8 cellular contexts compared by ENCODE assay signal in genomic region chr15:34753236-34753894, GRCh38. TPM values are rescaled to one million over a fixed set of nuclear protein-coding genes. Genes with fewer than 3 reads are reported as not detected.
A peak's percentile ranks its signal among the peaks of the same experiment; 100 is the strongest.
DNase-seq lines count a peak whose midpoint lies in the region; ATAC-seq and TF ChIP-seq lines count a peak whose summit lies in the region.

No MANE protein-coding gene starts in this region.

- no peaks in the 10 kb centered on the region for H3K9me3 Mint-ChIP-seq in GM23338
- H3K9me3 Mint-ChIP-seq in nephron, result no peaks in the 10 kb centered on the region
- no peaks in the 10 kb centered on the region for H3K9me3 Mint-ChIP-seq in activated naive CD8-positive, alpha-beta T cell treated with anti-CD3 and anti-CD28 coated beads for 36 hours

- ATAC-seq in GM23338 (peak; percentile 58), lower lobe of right lung (no peak)

- H3K4me3 Mint-ChIP-seq in GM23338 (peak overlapping the region; percentile 56; the same call in 2 of the 3 replicates), nephron (peak overlapping the region; percentile 22 to 84 (median 40))
- no peak overlapping the region for H3K4me3 Mint-ChIP-seq in activated naive CD8-positive, alpha-beta T cell treated with anti-CD3 and anti-CD28 coated beads for 36 hours

- peak overlapping the region; percentile 97 for H3K4me2 ChIP-seq in GM23338

- peaks cover 5% of the 10 kb centered on the region; the same call in 1 of the 2 replicates for H4K20me1 ChIP-seq in GM23338 (replicated peaks; ENCODE audit: insufficient read depth)

- DNase-seq in GM23338 (ENCODE audit: low spot score) (peak; percentile 94), OCI-M1 (lab: John Stamatoyannopoulos, UW) (peak; percentile 35), epidermal melanocyte (ENCODE audit: insufficient read length, low spot score) (peak; percentile 49), SW 1271 (lab: John Stamatoyannopoulos, UW) (no peak), lower lobe of right lung (no peak)
- no peak for DNase-seq in activated naive CD8-positive, alpha-beta T cell treated with anti-CD3 and anti-CD28 coated beads for 36 hours
- no peak for DNase-seq in stimulated activated CD4-positive, alpha-beta T cell treated with anti-CD3 and anti-CD28 coated beads, Interleukin-2, amount 100 ng/mL, for 48 hours

- H3K4me3 ChIP-seq in GM23338 (peak overlapping the region; percentile 83; the same call in 1 of the 2 replicates), lower lobe of right lung (no peak overlapping the region)

- H3K27me3 ChIP-seq in GM23338 (ENCODE audit: insufficient read depth) (peaks cover 54% of the 10 kb centered on the region), lower lobe of right lung (ENCODE audit: low read depth) (peaks cover 61% of the 10 kb centered on the region)

- H3K79me2 ChIP-seq in GM23338 (replicated peaks; ENCODE audit: insufficient read depth), result no peaks in the 10 kb centered on the region

- no peak overlapping the region for H3K27ac Mint-ChIP-seq in GM23338
- no peak overlapping the region for H3K27ac Mint-ChIP-seq in nephron
- H3K27ac Mint-ChIP-seq in activated naive CD8-positive, alpha-beta T cell treated with anti-CD3 and anti-CD28 coated beads for 36 hours, result no peak overlapping the region

- intact Hi-C loops in lower lobe of right lung (cut with DNase I), result no loop called here

- no peaks in the 10 kb centered on the region for H3K36me3 ChIP-seq in GM23338 (ENCODE audit: insufficient read depth)
- H3K36me3 ChIP-seq in lower lobe of right lung, result no peaks in the 10 kb centered on the region

- H3F3A ChIP-seq in GM23338 (replicated peaks; ENCODE audit: low read depth), result no peaks in the 10 kb centered on the region

- H2AFZ ChIP-seq in GM23338, result peak overlapping the region; percentile 14; the same call in 1 of the 2 replicates

- H3K9me3 ChIP-seq in lower lobe of right lung, result no peaks in the 10 kb centered on the region

- H3K36me3 Mint-ChIP-seq in GM23338 (ENCODE audit: low read depth) (no peaks in the 10 kb centered on the region), nephron (ENCODE audit: low read depth) (no peaks in the 10 kb centered on the region)
- H3K36me3 Mint-ChIP-seq in activated naive CD8-positive, alpha-beta T cell treated with anti-CD3 and anti-CD28 coated beads for 36 hours, result no peaks in the 10 kb centered on the region

- peaks cover 37% of the 10 kb centered on the region for H3K27me3 Mint-ChIP-seq in GM23338 (ENCODE audit: insufficient read depth, low read depth, poor library complexity)
- H3K27me3 Mint-ChIP-seq in nephron (ENCODE audit: low read depth), result peaks cover 81% of the 10 kb centered on the region
- H3K27me3 Mint-ChIP-seq in activated naive CD8-positive, alpha-beta T cell treated with anti-CD3 and anti-CD28 coated beads for 36 hours, result peaks cover 58% of the 10 kb centered on the region

- H3K4me1 Mint-ChIP-seq in GM23338 (peaks cover 13% of the 10 kb centered on the region), nephron (peaks cover 7% of the 10 kb centered on the region)
- no peaks in the 10 kb centered on the region for H3K4me1 Mint-ChIP-seq in activated naive CD8-positive, alpha-beta T cell treated with anti-CD3 and anti-CD28 coated beads for 36 hours

- H3K4me1 ChIP-seq in GM23338 (ENCODE audit: insufficient read depth), result peaks cover 7% of the 10 kb centered on the region
- peaks cover 7% of the 10 kb centered on the region for H3K4me1 ChIP-seq in lower lobe of right lung

- H3K9me2 ChIP-seq in GM23338 (ENCODE audit: insufficient read depth), result no peaks in the 10 kb centered on the region; the same call in 1 of the 2 replicates

- H3K27ac ChIP-seq in GM23338 (ENCODE audit: low read depth) (no peak overlapping the region), lower lobe of right lung (no peak overlapping the region)

- TF ChIP-seq CTCF in GM23338 (conservative IDR thresholded peaks at IDR 0.05; ENCODE audit: low read depth in 2 of 2) (no peak), nephron (IDR thresholded peaks at IDR 0.05; ENCODE audit: unreplicated experiment in 3 of 3) (no peak), lower lobe of right lung (IDR thresholded peaks at IDR 0.05) (no peak)

TF ChIP-seq in GM23338, 12 proteins besides CTCF, POLR2A, EP300 and RAD21 (continues in another document):
- no peak for TF ChIP-seq ZNF462 (CRISPR knock-in tag; IDR thresholded peaks at IDR 0.05)

RNA-seq across cellular contexts. Expression of gene GJD2, which starts 1.4 kb away (rescaled TPM):
- 0.27 and 0.63 TPM in 2 replicates for total RNA-seq in GM23338 (2014; rRNA removed; shearing (Covaris generic))
- 0.29 and 0.38 TPM in 2 replicates for polyA plus RNA-seq in GM23338 (2016; fragmentation: Nextera tagmentation; extraction: Ambion mirVana)
- not detected for total RNA-seq in activated naive CD8-positive, alpha-beta T cell treated with anti-CD3 and anti-CD28 coated beads for 36 hours
- not detected for total RNA-seq in lower lobe of right lung

RNA-seq across cellular contexts. Expression of gene ACTC1, which starts 42.0 kb away (rescaled TPM):
- total RNA-seq in GM23338 (2014; rRNA removed; shearing (Covaris generic)), result 18.6 and 26.2 TPM in 2 replicates
- 35.9 and 38.3 TPM in 2 replicates for polyA plus RNA-seq in GM23338 (2016; fragmentation: Nextera tagmentation; extraction: Ambion mirVana)
- not detected for total RNA-seq in activated naive CD8-positive, alpha-beta T cell treated with anti-CD3 and anti-CD28 coated beads for 36 hours
- total RNA-seq in lower lobe of right lung, result 0.62 TPM

Comparison
In these comparisons a context has a peak if more than half of its experiments do, and no peak if none do; other contexts are left out.
1. DNase-seq: peak in GM23338 (single experiment), OCI-M1 (single experiment) and epidermal melanocyte (single experiment); none in SW 1271 (0 of 2), activated naive CD8-positive, alpha-beta T cell treated with anti-CD3 and anti-CD28 coated beads for 36 hours (single experiment), lower lobe of right lung (single experiment) and stimulated activated CD4-positive, alpha-beta T cell treated with anti-CD3 and anti-CD28 coated beads, Interleukin-2, amount 100 ng/mL, for 48 hours (0 of 2).
2. RNA of gene ACTC1, which starts 42.0 kb away (total RNA-seq): 18.6 to 26.2 TPM in GM23338; 0.62 TPM in lower lobe of right lung (single experiment) and not detected in activated naive CD8-positive, alpha-beta T cell treated with anti-CD3 and anti-CD28 coated beads for 36 hours; every median in the first group is over 10 times any median in the second.